In genomic region chr7:137906636-137907035, GRCh38 we compare ENCODE assay signal across 2 cellular contexts. TPM values are rescaled to one million over a fixed set of nuclear protein-coding genes. Genes with fewer than 3 reads are reported as not detected.
"Had no signal": no experiment of that assay in that cellular context is flagged by ENCODE, and none has a peak within 500 bp of the region (broad histone marks: within the 10 kb centered on the region; RNA-seq: fewer than 3 reads in every experiment).

No MANE protein-coding gene starts in this region.

RNA-seq across cellular contexts. Expression of gene DGKI, which starts 59.9 kb away (rescaled TPM):
- total RNA-seq: activated B cell treated with CpG ODN at 0.5 μM for 24 hours, T-cell had no signal
